ENCODE assay signal across 23 cellular contexts in the genomic region with DNA sequence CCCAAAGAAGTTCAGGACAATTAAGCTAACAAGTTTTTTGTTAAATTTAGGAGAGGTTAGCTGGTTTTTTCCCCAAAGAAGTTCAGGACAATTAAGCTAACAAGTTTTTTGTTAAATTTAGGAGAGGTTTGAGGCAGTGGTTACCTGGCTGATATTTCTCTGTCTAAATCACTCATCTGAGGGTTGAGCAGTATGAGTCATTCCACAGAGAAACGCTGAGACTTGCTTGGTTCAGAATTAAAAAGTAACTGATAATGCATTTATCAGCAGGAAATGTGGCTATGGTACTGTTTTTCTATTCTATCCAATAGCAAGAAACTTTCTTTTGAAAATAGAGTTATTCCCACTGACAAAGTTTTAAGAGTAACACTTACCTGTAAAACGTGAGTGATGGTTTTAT. TPM values are rescaled to one million over a fixed set of nuclear protein-coding genes. Genes with fewer than 3 reads are reported as not detected.
DNase-seq lines count a peak whose midpoint lies in the region; ATAC-seq and TF ChIP-seq lines count a peak whose summit lies in the region.
"Had no signal": no experiment of that assay in that cellular context is flagged by ENCODE, and none has a peak within 500 bp of the region (broad histone marks: within the 10 kb centered on the region; RNA-seq: fewer than 3 reads in every experiment).

No MANE protein-coding gene starts in this region.

- no peak overlapping the region for H3K4me2 ChIP-seq in SK-N-SH
- H3K4me2 ChIP-seq in mesendoderm (ENCODE audit: low read length): no peak overlapping the region

- CTCF ChIA-PET in SK-N-SH (lab: Yijun Ruan, JAX): no interaction called here

- H3K9ac ChIP-seq in SK-N-SH (no peak overlapping the region), mesendoderm (ENCODE audit: low read length) (no peak overlapping the region)

- no peak overlapping the region for H2AK5ac ChIP-seq in mesendoderm (ENCODE audit: low read length)

- no peaks in the 10 kb centered on the region for H3K9me3 ChIP-seq in SK-N-SH

- WGBS in SK-N-SH (ENCODE audit: low lambda C conversion rate): 71% methylated on average over 2 of the region's 2 CpGs
- WGBS in mesendoderm (ENCODE audit: extremely low coverage, insufficient coverage, low lambda C conversion rate): no CpG with 5 or more reads among the region's 2 CpGs

- no peaks in the 10 kb centered on the region; a peak in 2 of 4 replicates for H3K4me1 ChIP-seq in SK-N-SH (ENCODE audit: control insufficient read depth in 1 of 2, insufficient read depth in 2 of 2, low read depth in 1 of 2, low read length in 1 of 2)
- no peaks in the 10 kb centered on the region for H3K4me1 ChIP-seq in mesendoderm (ENCODE audit: control insufficient read depth, low read depth, low read length)

- no peaks in the 10 kb centered on the region for H4K20me1 ChIP-seq in SK-N-SH (ENCODE audit: insufficient read depth)

- H3K4ac ChIP-seq in mesendoderm (ENCODE audit: low read depth, low read length): no peak overlapping the region

- H2BK15ac ChIP-seq in mesendoderm (replicated peaks; ENCODE audit: low read depth): no peak overlapping the region

- intact Hi-C loops in Right ventricle myocardium superior (cut with DNase I): no loop called here

- H2BK120ac ChIP-seq in mesendoderm (ENCODE audit: low read depth, low read length): no peak overlapping the region

- H2AFZ ChIP-seq in SK-N-SH (ENCODE audit: low read depth): no peak overlapping the region

- H3K23ac ChIP-seq in mesendoderm (ENCODE audit: low read length): no peak overlapping the region

- H3K27me3 ChIP-seq in SK-N-SH (ENCODE audit: insufficient read depth) (no peaks in the 10 kb centered on the region), mesendoderm (ENCODE audit: insufficient read depth, low read length, poor library complexity) (no peaks in the 10 kb centered on the region)

- no peak for TF ChIP-seq EP300 in SK-N-SH (IDR thresholded peaks at IDR 0.05; ENCODE audit: borderline replicate concordance in 1 of 2, low read depth in 1 of 2, low read length in 1 of 2)

- DNase-seq in SK-N-SH (no peak), astrocyte of the hippocampus (ENCODE audit: low read depth, low spot score) (peak; percentile 31), kidney glomerular epithelial cell (lab: John Stamatoyannopoulos, UW) (peak; percentile 52), dedifferentiated amniotic fluid mesenchymal stem cell (ENCODE audit: extremely low spot score) (no peak), mesendoderm (no peak), Right ventricle myocardium superior (no peak)
- DNase-seq: activated CD8-positive, alpha-beta memory T cell treated with anti-CD3 and anti-CD28 coated beads for 24 hours; aorta; DMS79; effector CD8-positive, alpha-beta T cell; left cardiac atrium; MM.1S; naive B cell; NCI-H1436; NCI-H2107; NCI-H524; stimulated activated naive CD8-positive, alpha-beta T cell treated with anti-CD3 and anti-CD28 coated beads, Interleukin-15, amount 100 ng/mL, for 72 hours; T-helper 9 cell; trophoblast cell had no signal

- H3K79me1 ChIP-seq in mesendoderm (ENCODE audit: low read length): no peaks in the 10 kb centered on the region

- H3K9me2 ChIP-seq in SK-N-SH: no peaks in the 10 kb centered on the region

- no peak for TF ChIP-seq RAD21 in SK-N-SH (IDR thresholded peaks at IDR 0.05; ENCODE audit: low read length)

- H3K56ac ChIP-seq in mesendoderm (ENCODE audit: low read length): no peak overlapping the region

- H3K36me3 ChIP-seq in SK-N-SH (replicated peaks in 1 of 2; ENCODE audit: control insufficient read depth in 1 of 2, insufficient read depth in 2 of 2, low read length in 1 of 2): peaks cover 42 to 43% of the 10 kb centered on the region in 2 experiments
- no peaks in the 10 kb centered on the region for H3K36me3 ChIP-seq in mesendoderm (ENCODE audit: control insufficient read depth, insufficient read depth, low read length)

- TF ChIP-seq CTCF in SK-N-SH (IDR thresholded peaks at IDR 0.05): no peak

- H4K8ac ChIP-seq in mesendoderm (ENCODE audit: low read depth, low read length): no peak overlapping the region

- no peaks in the 10 kb centered on the region for H3K79me2 ChIP-seq in SK-N-SH (ENCODE audit: insufficient read depth)
- H3K79me2 ChIP-seq in mesendoderm (ENCODE audit: control insufficient read depth, insufficient read depth, low read length): no peaks in the 10 kb centered on the region

- no peaks in the 10 kb centered on the region for H3F3A ChIP-seq in SK-N-SH (replicated peaks; ENCODE audit: insufficient read depth)

- POLR2A ChIA-PET in SK-N-SH (lab: Yijun Ruan, JAX): no interaction called here

- no peak overlapping the region for H4K5ac ChIP-seq in mesendoderm (ENCODE audit: low read length)

- no peak overlapping the region for H3K18ac ChIP-seq in mesendoderm (ENCODE audit: low read length)

- no peak overlapping the region for H3K4me3 ChIP-seq in SK-N-SH (ENCODE audit: low read depth in 2 of 2, low read length in 1 of 2)
- no peak overlapping the region for H3K4me3 ChIP-seq in mesendoderm (ENCODE audit: low read length)

- H2BK5ac ChIP-seq in mesendoderm (ENCODE audit: low read length): no peak overlapping the region

- ATAC-seq in SK-N-SH treated with all-trans-retinoic acid at 6 μM for 48 hours: no peak
- ATAC-seq in HG03175 (IDR thresholded peaks at IDR 0.05; ENCODE audit: unreplicated experiment): peak; percentile 71
- ATAC-seq in Right ventricle myocardium superior (ENCODE audit: poor library complexity): no peak
- ATAC-seq: activated CD4-positive, CD25-positive, alpha-beta regulatory T cell treated with anti-CD3 and anti-CD28 coated beads, Interleukin-2, amount 50 U/mL, for 24 hours; left cardiac atrium; stimulated activated naive CD8-positive, alpha-beta T cell treated with anti-CD3 and anti-CD28 coated beads, Interleukin-15, amount 100 ng/mL, for 72 hours had no signal

- no peak overlapping the region for H3K27ac ChIP-seq in SK-N-SH (ENCODE audit: low read depth in 2 of 2, low read length in 1 of 2)
- H3K27ac ChIP-seq in mesendoderm (ENCODE audit: low read depth, low read length): no peak overlapping the region
- H3K27ac ChIP-seq: 22Rv1 had no signal

TF ChIP-seq in SK-N-SH, 30 proteins besides CTCF, POLR2A, EP300 and RAD21:
- TF ChIP-seq FOSL2 (IDR thresholded peaks at IDR 0.05; ENCODE audit: borderline replicate concordance, low read depth): peak; percentile 24; the same call in 1 of the 2 replicates
- TF ChIP-seq FOXJ3 (CRISPR knock-in tag; IDR thresholded peaks at IDR 0.05): no peak
TF ChIP-seq in SK-N-SH: peak in this region for 1.

TF ChIP-seq in SK-N-SH treated with all-trans-retinoic acid at 6 μM for 48 hours, 23 proteins besides CTCF, POLR2A, EP300 and RAD21 (continues in another document):
- TF ChIP-seq, protein P1, sequence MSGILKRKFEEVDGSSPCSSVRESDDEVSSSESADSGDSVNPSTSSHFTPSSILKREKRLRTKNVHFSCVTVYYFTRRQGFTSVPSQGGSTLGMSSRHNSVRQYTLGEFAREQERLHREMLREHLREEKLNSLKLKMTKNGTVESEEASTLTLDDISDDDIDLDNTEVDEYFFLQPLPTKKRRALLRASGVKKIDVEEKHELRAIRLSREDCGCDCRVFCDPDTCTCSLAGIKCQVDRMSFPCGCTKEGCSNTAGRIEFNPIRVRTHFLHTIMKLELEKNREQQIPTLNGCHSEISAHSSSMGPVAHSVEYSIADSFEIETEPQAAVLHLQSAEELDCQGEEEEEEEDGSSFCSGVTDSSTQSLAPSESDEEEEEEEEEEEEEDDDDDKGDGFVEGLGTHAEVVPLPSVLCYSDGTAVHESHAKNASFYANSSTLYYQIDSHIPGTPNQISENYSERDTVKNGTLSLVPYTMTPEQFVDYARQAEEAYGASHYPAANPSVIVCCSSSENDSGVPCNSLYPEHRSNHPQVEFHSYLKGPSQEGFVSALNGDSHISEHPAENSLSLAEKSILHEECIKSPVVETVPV (CRISPR knock-in tag; IDR thresholded peaks at IDR 0.05): no peak
- no peak for TF ChIP-seq BACH2 (CRISPR knock-in tag; IDR thresholded peaks at IDR 0.05; ENCODE audit: borderline replicate concordance)
- TF ChIP-seq ZNF70 (CRISPR knock-in tag; IDR thresholded peaks at IDR 0.05): no peak
- no peak for TF ChIP-seq ZNF8 (CRISPR knock-in tag; IDR thresholded peaks at IDR 0.05)
- no peak for TF ChIP-seq PPARA (CRISPR knock-in tag; IDR thresholded peaks at IDR 0.05; ENCODE audit: borderline replicate concordance)
- TF ChIP-seq, protein P2, sequence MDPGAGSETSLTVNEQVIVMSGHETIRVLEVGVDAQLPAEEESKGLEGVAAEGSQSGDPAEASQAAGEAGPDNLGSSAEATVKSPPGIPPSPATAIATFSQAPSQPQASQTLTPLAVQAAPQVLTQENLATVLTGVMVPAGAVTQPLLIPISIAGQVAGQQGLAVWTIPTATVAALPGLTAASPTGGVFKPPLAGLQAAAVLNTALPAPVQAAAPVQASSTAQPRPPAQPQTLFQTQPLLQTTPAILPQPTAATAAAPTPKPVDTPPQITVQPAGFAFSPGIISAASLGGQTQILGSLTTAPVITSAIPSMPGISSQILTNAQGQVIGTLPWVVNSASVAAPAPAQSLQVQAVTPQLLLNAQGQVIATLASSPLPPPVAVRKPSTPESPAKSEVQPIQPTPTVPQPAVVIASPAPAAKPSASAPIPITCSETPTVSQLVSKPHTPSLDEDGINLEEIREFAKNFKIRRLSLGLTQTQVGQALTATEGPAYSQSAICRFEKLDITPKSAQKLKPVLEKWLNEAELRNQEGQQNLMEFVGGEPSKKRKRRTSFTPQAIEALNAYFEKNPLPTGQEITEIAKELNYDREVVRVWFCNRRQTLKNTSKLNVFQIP (CRISPR knock-in tag; IDR thresholded peaks at IDR 0.05; ENCODE audit: borderline replicate concordance, low read depth): no peak
- TF ChIP-seq ARNTL (CRISPR knock-in tag; IDR thresholded peaks at IDR 0.05; ENCODE audit: borderline replicate concordance, low read depth): no peak
- TF ChIP-seq CSDC2 (CRISPR knock-in tag; IDR thresholded peaks at IDR 0.05): no peak

RNA-seq across cellular contexts. Expression of a gene that starts 22.8 kb away (rescaled TPM):
- 18.2 and 22.8 TPM in 2 replicates for polyA plus RNA-seq in SK-N-SH (2012; rRNA removed)
- polyA plus RNA-seq in SK-N-SH (2012; cell fraction: cytosol; rRNA removed): 19.7 and 20.6 TPM in 2 replicates
- 26.5 and 51.8 TPM in 2 replicates for polyA plus RNA-seq in SK-N-SH (2012; cell fraction: nucleus; rRNA removed)
- 14.0 TPM for polyA plus RNA-seq in mesendoderm (2013, experiment 1 of 2)
- polyA plus RNA-seq in mesendoderm (2013, experiment 2 of 2): 13.7 TPM
- total RNA-seq in Right ventricle myocardium superior: 48.4 TPM

Comparison
In these comparisons a context has a peak if more than half of its experiments do, and no peak if none do; other contexts are left out.
1. DNase-seq: peak in astrocyte of the hippocampus (single experiment) and kidney glomerular epithelial cell (single experiment); none in SK-N-SH (single experiment), dedifferentiated amniotic fluid mesenchymal stem cell (single experiment), mesendoderm (single experiment) and Right ventricle myocardium superior (single experiment).